Comparison of ENCODE assay signal across 15 cellular contexts in the genomic region with DNA sequence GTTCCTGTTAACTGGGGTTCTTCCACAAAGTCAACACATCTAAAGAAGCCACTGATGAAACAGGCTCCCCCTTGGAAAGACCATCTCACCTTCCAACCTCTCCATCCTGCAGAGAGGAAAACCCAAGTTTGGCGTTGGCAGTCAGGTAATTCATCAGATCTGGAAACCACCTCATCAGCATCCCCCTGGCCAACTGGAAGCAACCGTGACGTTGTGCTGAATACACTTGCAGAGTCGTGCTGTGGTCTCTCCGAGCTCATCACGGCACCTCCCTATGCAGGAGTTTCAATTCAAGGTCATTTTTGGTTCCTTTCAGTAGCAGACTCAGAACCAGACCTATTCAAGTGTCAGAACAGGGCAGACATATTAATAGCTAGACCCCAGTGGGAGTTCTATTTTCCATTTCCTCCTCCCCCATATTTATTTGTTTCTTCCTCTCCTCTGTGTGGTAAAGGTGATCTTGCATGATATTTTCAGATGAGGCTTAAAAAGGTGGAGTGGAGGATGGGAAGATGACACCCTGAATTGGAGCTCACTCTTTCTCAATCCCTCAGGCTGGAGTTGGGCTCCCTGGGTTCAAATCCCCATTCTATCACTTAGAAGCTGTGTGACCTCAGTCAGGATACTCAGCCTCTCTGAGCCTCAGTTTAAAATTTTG.
A peak's percentile ranks its signal among the peaks of the same experiment; 100 is the strongest.
DNase-seq lines count a peak whose midpoint lies in the region; ATAC-seq and TF ChIP-seq lines count a peak whose summit lies in the region.
"Had no signal": no experiment of that assay in that cellular context is flagged by ENCODE, and none has a peak within 500 bp of the region (broad histone marks: within the 10 kb centered on the region; RNA-seq: fewer than 3 reads in every experiment).

No MANE protein-coding gene starts in this region.

- POLR2A ChIA-PET in activated CD4-positive, alpha-beta memory T cell treated with anti-CD3 and anti-CD28 coated beads for 36 hours (lab: Charles Lee): interaction anchor here (0.6 to 1.4 kb wide), 4 partner anchors 15 to 78 kb away, joined by 3 to 7 read pairs (median 3); no protein-coding TSS in a partner anchor
- POLR2A ChIA-PET in activated CD4-positive, alpha-beta memory T cell treated with anti-CD3 and anti-CD28 coated beads, Interleukin-2, amount 10 ng/mL, durations not matched to agents 7 days and 5 days (lab: Charles Lee): interaction anchor here (1.2 kb wide), 1 partner anchor 18 kb away, joined by 4 read pairs; no protein-coding TSS in a partner anchor

- intact Hi-C loops in activated CD4-positive, alpha-beta memory T cell treated with anti-CD3 and anti-CD28 coated beads for 36 hours (cut with micrococcal nuclease): loop anchor here (1.0 kb wide), 3 partner anchors 18 to 41 kb away; no protein-coding TSS in a partner anchor
- intact Hi-C loops in left colon (cut with DNase I, micrococcal nuclease): no loop called here

- no peaks in the 10 kb centered on the region for H3K36me3 Mint-ChIP-seq in activated CD4-positive, alpha-beta memory T cell treated with anti-CD3 and anti-CD28 coated beads for 36 hours
- no peaks in the 10 kb centered on the region for H3K36me3 Mint-ChIP-seq in activated CD4-positive, alpha-beta memory T cell treated with anti-CD3 and anti-CD28 coated beads, Interleukin-2, amount 10 ng/mL, durations not matched to agents 7 days and 5 days (ENCODE audit: low read depth)
- H3K36me3 Mint-ChIP-seq in naive B cell (peaks cover 4 to 7% of the 10 kb centered on the region in 2 donors), nephron progenitor cell (ENCODE audit: low read depth) (no peaks in the 10 kb centered on the region)

- CTCF ChIA-PET in activated CD4-positive, alpha-beta memory T cell treated with anti-CD3 and anti-CD28 coated beads for 36 hours (lab: Charles Lee): interaction anchor here (0.5 to 1.3 kb wide), 3 partner anchors 41 to 325 kb away, joined by 3 to 4 read pairs (median 3); no protein-coding TSS in a partner anchor
- CTCF ChIA-PET in activated CD4-positive, alpha-beta memory T cell treated with anti-CD3 and anti-CD28 coated beads, Interleukin-2, amount 10 ng/mL, durations not matched to agents 7 days and 5 days (lab: Charles Lee): no interaction called here

- TF ChIP-seq CTCF in nephron progenitor cell (IDR thresholded peaks at IDR 0.05): no peak

- H3K27ac Mint-ChIP-seq in activated CD4-positive, alpha-beta memory T cell treated with anti-CD3 and anti-CD28 coated beads for 36 hours: no peak overlapping the region
- H3K27ac Mint-ChIP-seq in activated CD4-positive, alpha-beta memory T cell treated with anti-CD3 and anti-CD28 coated beads, Interleukin-2, amount 10 ng/mL, durations not matched to agents 7 days and 5 days: no peak overlapping the region
- H3K27ac Mint-ChIP-seq in naive B cell: no peak overlapping the region
- no peak overlapping the region for H3K27ac Mint-ChIP-seq in nephron progenitor cell
- H3K27ac Mint-ChIP-seq: IgD-negative memory B cell; T-helper 1 cell treated with Interleukin-12 subunit alpha and Interleukin-12 subunit beta and Interleukin-4 antibody, amounts not matched to agents 30 μg/mL and 1 μg/mL, for 36 hours had no signal

- peak; percentile 72 for DNase-seq in activated CD4-positive, alpha-beta memory T cell treated with anti-CD3 and anti-CD28 coated beads for 36 hours
- DNase-seq in activated CD4-positive, alpha-beta memory T cell treated with anti-CD3 and anti-CD28 coated beads, Interleukin-2, amount 10 ng/mL, durations not matched to agents 7 days and 5 days: no peak
- no peak for DNase-seq in naive B cell
- DNase-seq in nucleus accumbens (lab: John Stamatoyannopoulos, UW): no peak
- no peak for DNase-seq in left colon
- DNase-seq in nephron progenitor cell: no peak
- DNase-seq: activated gamma-delta T cell, GDM1, NCI-H524 had no signal

- H3K9me3 Mint-ChIP-seq in activated CD4-positive, alpha-beta memory T cell treated with anti-CD3 and anti-CD28 coated beads for 36 hours: no peaks in the 10 kb centered on the region
- H3K9me3 Mint-ChIP-seq in activated CD4-positive, alpha-beta memory T cell treated with anti-CD3 and anti-CD28 coated beads, Interleukin-2, amount 10 ng/mL, durations not matched to agents 7 days and 5 days: peaks cover 7% of the 10 kb centered on the region
- H3K9me3 Mint-ChIP-seq in naive B cell: peaks cover 0 to 13% (median 6%) of the 10 kb centered on the region in 7 donors
- H3K9me3 Mint-ChIP-seq in nephron progenitor cell: no peaks in the 10 kb centered on the region
- H3K9me3 Mint-ChIP-seq: neural crest cell; T-helper 1 cell treated with Interleukin-12 subunit alpha and Interleukin-12 subunit beta and Interleukin-4 antibody, amounts not matched to agents 30 μg/mL and 1 μg/mL, for 36 hours had no signal

- ATAC-seq in GM21367 (IDR thresholded peaks at IDR 0.05; ENCODE audit: unreplicated experiment): peak; percentile 73
- ATAC-seq in HG03066 (IDR thresholded peaks at IDR 0.05; ENCODE audit: low read depth, unreplicated experiment): peak; percentile 81
- ATAC-seq in naive B cell (ENCODE audit: low read depth in 2 of 2): no peak
- no peak for ATAC-seq in left colon
- ATAC-seq: A549 had no signal

- no peaks in the 10 kb centered on the region for H3K27me3 Mint-ChIP-seq in activated CD4-positive, alpha-beta memory T cell treated with anti-CD3 and anti-CD28 coated beads for 36 hours
- H3K27me3 Mint-ChIP-seq in activated CD4-positive, alpha-beta memory T cell treated with anti-CD3 and anti-CD28 coated beads, Interleukin-2, amount 10 ng/mL, durations not matched to agents 7 days and 5 days: no peaks in the 10 kb centered on the region
- peaks cover 20 to 38% (median 32%) of the 10 kb centered on the region in 3 donors for H3K27me3 Mint-ChIP-seq in naive B cell
- no peaks in the 10 kb centered on the region for H3K27me3 Mint-ChIP-seq in nephron progenitor cell (ENCODE audit: low read depth, poor library complexity)

- peaks cover 28% of the 10 kb centered on the region for H3K4me1 Mint-ChIP-seq in activated CD4-positive, alpha-beta memory T cell treated with anti-CD3 and anti-CD28 coated beads for 36 hours (ENCODE audit: low read depth)
- peaks cover 4% of the 10 kb centered on the region for H3K4me1 Mint-ChIP-seq in activated CD4-positive, alpha-beta memory T cell treated with anti-CD3 and anti-CD28 coated beads, Interleukin-2, amount 10 ng/mL, durations not matched to agents 7 days and 5 days
- peaks cover 40 to 51% (median 44%) of the 10 kb centered on the region in 3 donors for H3K4me1 Mint-ChIP-seq in naive B cell
- H3K4me1 Mint-ChIP-seq in nephron progenitor cell: peaks cover 6% of the 10 kb centered on the region

- no peak overlapping the region for H3K4me3 Mint-ChIP-seq in activated CD4-positive, alpha-beta memory T cell treated with anti-CD3 and anti-CD28 coated beads for 36 hours
- no peak overlapping the region for H3K4me3 Mint-ChIP-seq in activated CD4-positive, alpha-beta memory T cell treated with anti-CD3 and anti-CD28 coated beads, Interleukin-2, amount 10 ng/mL, durations not matched to agents 7 days and 5 days
- H3K4me3 Mint-ChIP-seq in naive B cell (peak overlapping the region in 6 of 8 donors; percentile 8 to 45 (median 30)), nephron progenitor cell (no peak overlapping the region)
- H3K4me3 Mint-ChIP-seq: neural crest cell; T-helper 1 cell treated with Interleukin-12 subunit alpha and Interleukin-12 subunit beta and Interleukin-4 antibody, amounts not matched to agents 30 μg/mL and 1 μg/mL, for 36 hours had no signal

Comparison
In these comparisons a context has a peak if more than half of its experiments do, and no peak if none do; other contexts are left out.
1. H3K4me3 Mint-ChIP-seq: peak in naive B cell (6 of 8); none in activated CD4-positive, alpha-beta memory T cell treated with anti-CD3 and anti-CD28 coated beads for 36 hours (single experiment), activated CD4-positive, alpha-beta memory T cell treated with anti-CD3 and anti-CD28 coated beads, Interleukin-2, amount 10 ng/mL, durations not matched to agents 7 days and 5 days (single experiment) and nephron progenitor cell (single experiment).
2. ATAC-seq: peak in GM21367 (single experiment) and HG03066 (single experiment); none in naive B cell (0 of 2) and left colon (single experiment).